1 cellular context compared by ENCODE assay signal in genomic region chr4:76830612-76831474, GRCh38.
TF ChIP-seq lines count a peak whose summit lies in the region.

No MANE protein-coding gene starts in this region.

TF ChIP-seq in HepG2, 621 proteins besides CTCF, POLR2A, EP300 and RAD21 (continued from another document):
- no peak for TF ChIP-seq ZBED4 (CRISPR knock-in tag; IDR thresholded peaks at IDR 0.05; ENCODE audit: borderline replicate concordance)
- no peak for TF ChIP-seq STAT5B (CRISPR knock-in tag; IDR thresholded peaks at IDR 0.05)
- TF ChIP-seq DR1 (CRISPR knock-in tag; IDR thresholded peaks at IDR 0.05), result no peak
- TF ChIP-seq ZNF382 (CRISPR knock-in tag; IDR thresholded peaks at IDR 0.05; ENCODE audit: borderline replicate concordance), result no peak
- 0 out of 2 replicates have a peak, but pooled peaks have one; percentile 26 for TF ChIP-seq ZFP82 (CRISPR knock-in tag; IDR thresholded peaks at IDR 0.05; ENCODE audit: borderline replicate concordance)
- 0 out of 2 replicates have a peak, but pooled peaks have one; percentile 15 for TF ChIP-seq RORA (CRISPR knock-in tag; IDR thresholded peaks at IDR 0.05)
- TF ChIP-seq ETV5 (CRISPR knock-in tag; IDR thresholded peaks at IDR 0.05; ENCODE audit: borderline replicate concordance), result peak; percentile 100
- TF ChIP-seq PITX1 (CRISPR knock-in tag; IDR thresholded peaks at IDR 0.05), result 0 out of 2 replicates have a peak, but pooled peaks have one; percentile 65
- TF ChIP-seq ZNF333 (CRISPR knock-in tag; IDR thresholded peaks at IDR 0.05; ENCODE audit: borderline replicate concordance), result no peak
- no peak for TF ChIP-seq SIN3B (IDR thresholded peaks at IDR 0.05; ENCODE audit: low read length)
- no peak for TF ChIP-seq TBX3 (IDR thresholded peaks at IDR 0.05; ENCODE audit: borderline replicate concordance)
- TF ChIP-seq EED (CRISPR knock-in tag; IDR thresholded peaks at IDR 0.05), result no peak
- TF ChIP-seq HES4 (CRISPR knock-in tag; IDR thresholded peaks at IDR 0.05; ENCODE audit: borderline replicate concordance), result no peak
- no peak for TF ChIP-seq NCOA5 (CRISPR knock-in tag; IDR thresholded peaks at IDR 0.05)
- no peak for TF ChIP-seq XRCC5 (optimal IDR thresholded peaks at IDR 0.05; ENCODE audit: low read length)
- TF ChIP-seq MEIS2 (CRISPR knock-in tag; IDR thresholded peaks at IDR 0.05), result peak; percentile 75; the same call in 1 of the 2 replicates
- TF ChIP-seq FOXM1 (CRISPR knock-in tag; IDR thresholded peaks at IDR 0.05), result no peak
- TF ChIP-seq ZNF780A (CRISPR knock-in tag; IDR thresholded peaks at IDR 0.05), result no peak
